ENCODE assay signal across 1 cellular context in genomic region chr1:45647248-45648021, GRCh38.
TF ChIP-seq lines count a peak whose summit lies in the region.

No MANE protein-coding gene starts in this region.

TF ChIP-seq in K562, 482 proteins besides CTCF, POLR2A, EP300 and RAD21 (continued from another document):
- TF ChIP-seq NKRF (IDR thresholded peaks at IDR 0.05; ENCODE audit: borderline replicate concordance) (no peak), CHD1 (IDR thresholded peaks at IDR 0.05; ENCODE audit: low read length) (no peak), E2F6 (IDR thresholded peaks at IDR 0.05; ENCODE audit: borderline replicate concordance in 1 of 2, extremely low read depth in 1 of 2, insufficient read depth in 1 of 2, insufficient read length in 1 of 2, low read depth in 1 of 2, low read length in 1 of 2, poor library complexity in 1 of 2, severe bottlenecking in 1 of 2) (no peak)
